10 cellular contexts compared by ENCODE assay signal in the genomic region with DNA sequence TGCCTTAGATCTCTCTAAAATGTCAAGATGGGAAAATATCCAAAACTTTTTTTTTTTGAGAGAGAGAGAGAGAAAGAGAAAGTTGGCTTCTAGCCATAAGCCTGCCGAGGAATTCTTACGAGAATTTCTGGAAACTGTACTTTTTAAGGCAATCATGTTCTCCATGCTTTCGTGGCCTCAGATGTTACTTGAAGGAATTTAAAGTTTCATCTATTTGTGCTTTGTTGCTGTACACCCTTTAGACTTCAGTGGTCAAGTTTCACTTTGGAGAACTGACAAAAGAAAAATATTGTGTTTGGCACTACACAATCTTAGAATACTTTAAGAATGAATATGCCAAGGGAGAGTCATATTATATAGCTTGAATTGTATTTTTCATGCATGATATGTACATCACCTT. TPM values are rescaled to one million over a fixed set of nuclear protein-coding genes. Genes with fewer than 3 reads are reported as not detected.
A peak's percentile ranks its signal among the peaks of the same experiment; 100 is the strongest.
DNase-seq lines count a peak whose midpoint lies in the region; TF ChIP-seq lines count a peak whose summit lies in the region.
"Had no signal": no experiment of that assay in that cellular context is flagged by ENCODE, and none has a peak within 500 bp of the region (broad histone marks: within the 10 kb centered on the region; RNA-seq: fewer than 3 reads in every experiment).

No MANE protein-coding gene starts in this region.

- CTCF ChIA-PET in CD8-positive, alpha-beta memory T cell (lab: Charles Lee) = no interaction called here

- H3K36me3 ChIP-seq in CD8-positive, alpha-beta memory T cell (ENCODE audit: insufficient read depth, low read length) = no peaks in the 10 kb centered on the region

- H3K4me1 ChIP-seq in CD8-positive, alpha-beta memory T cell (ENCODE audit: insufficient read depth, low read length) = no peaks in the 10 kb centered on the region

- in situ Hi-C loops in astrocyte of the cerebellum (cut with HindIII; ENCODE audit: low sequenced_read_pairs) = no loop called here

- H3K27me3 Mint-ChIP-seq in CD8-positive, alpha-beta memory T cell = no peaks in the 10 kb centered on the region

- TF ChIP-seq CTCF in astrocyte of the cerebellum (IDR thresholded peaks at IDR 0.05; ENCODE audit: low read depth, low read length, missing control alignments) = no peak

- H3K4me3 Mint-ChIP-seq in CD8-positive, alpha-beta memory T cell = no peak overlapping the region

- H3K36me3 Mint-ChIP-seq in CD8-positive, alpha-beta memory T cell = no peaks in the 10 kb centered on the region

- DNase-seq in H4 (ENCODE audit: low spot score) (peak; percentile 29), astrocyte of the cerebellum (ENCODE audit: low read depth) (peak; percentile 83), hepatic stellate cell (ENCODE audit: low spot score) (peak; percentile 15), stromal cell of bone marrow (ENCODE audit: low read depth) (peak; percentile 76), T1000 (lab: John Stamatoyannopoulos, UW) (no peak), NCI-H2196 treated with DMSO at 0.1 percent for 48 hours (lab: John Stamatoyannopoulos, UW; ENCODE audit: unreplicated experiment) (no peak), GDM1 (lab: John Stamatoyannopoulos, UW) (no peak)
- DNase-seq in CD8-positive, alpha-beta memory T cell = no peak
- DNase-seq: activated effector memory CD4-positive, alpha-beta T cell treated with anti-CD3 and anti-CD28 coated beads, Interleukin-2, amount 50 U/mL, for 16 hours; NCI-H2227 treated with DMSO at 0.1 percent for 48 hours had no signal

- peaks cover 0 to 20% (median 3%) of the 10 kb centered on the region in 5 donors for H3K9me3 Mint-ChIP-seq in CD8-positive, alpha-beta memory T cell

- H3K27ac Mint-ChIP-seq in CD8-positive, alpha-beta memory T cell = no peak overlapping the region

- no peaks in the 10 kb centered on the region for H3K4me1 Mint-ChIP-seq in CD8-positive, alpha-beta memory T cell

- H3K9me3 ChIP-seq in CD8-positive, alpha-beta memory T cell (ENCODE audit: low read length) = no peaks in the 10 kb centered on the region

- H3K27me3 ChIP-seq in CD8-positive, alpha-beta memory T cell (ENCODE audit: insufficient read depth, low read length, poor library complexity, severe bottlenecking) = no peaks in the 10 kb centered on the region

- POLR2A ChIA-PET in CD8-positive, alpha-beta memory T cell (lab: Charles Lee) = no interaction called here

- no peak overlapping the region for H3K27ac ChIP-seq in CD8-positive, alpha-beta memory T cell (ENCODE audit: low read depth, low read length)

- peak overlapping the region; percentile 9 for H3K4me3 ChIP-seq in astrocyte of the cerebellum (ENCODE audit: low read depth, low read length)
- H3K4me3 ChIP-seq in CD8-positive, alpha-beta memory T cell (ENCODE audit: low read length) = no peak overlapping the region

RNA-seq across cellular contexts. Expression of a gene that starts 53.9 kb away (rescaled TPM):
- 8.8 and 9.0 TPM in 2 replicates for total RNA-seq in H4 (2014; rRNA removed; shearing (Covaris generic))
- total RNA-seq in CD8-positive, alpha-beta memory T cell = under 1 TPM; 0.02 to 0.04 TPM
- polyA plus RNA-seq in CD8-positive, alpha-beta memory T cell = not detected

Comparison
In these comparisons a context has a peak if more than half of its experiments do, and no peak if none do; other contexts are left out.
1. DNase-seq: peak in H4 (single experiment), astrocyte of the cerebellum (single experiment), hepatic stellate cell (single experiment) and stromal cell of bone marrow (single experiment); none in T1000 (single experiment), NCI-H2196 treated with DMSO at 0.1 percent for 48 hours (single experiment), CD8-positive, alpha-beta memory T cell (0 of 5) and GDM1 (single experiment).